ENCODE assay signal across 17 cellular contexts in the genomic region with DNA sequence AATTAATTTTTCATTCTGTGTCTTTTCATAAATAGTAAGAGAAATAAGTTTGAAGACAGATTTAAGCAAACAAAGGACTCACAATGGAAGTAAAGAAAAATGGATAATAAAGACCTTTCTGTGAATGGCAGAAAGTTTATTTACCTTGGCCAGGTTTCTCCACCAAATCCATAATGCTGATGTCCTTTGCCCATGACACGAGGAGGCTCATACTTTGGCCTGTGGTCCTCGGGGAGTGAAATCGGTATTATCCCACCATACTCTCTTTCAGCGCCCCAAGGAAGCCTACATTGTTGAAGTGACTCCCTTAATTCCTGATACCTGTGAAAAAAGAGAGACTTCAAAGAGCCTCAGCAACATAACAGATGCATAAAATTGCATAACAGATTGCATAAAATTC. TPM values are rescaled to one million over a fixed set of nuclear protein-coding genes. Genes with fewer than 3 reads are reported as not detected.
A peak's percentile ranks its signal among the peaks of the same experiment; 100 is the strongest.
DNase-seq lines count a peak whose midpoint lies in the region; ATAC-seq and TF ChIP-seq lines count a peak whose summit lies in the region.
"Had no signal": no experiment of that assay in that cellular context is flagged by ENCODE, and none has a peak within 500 bp of the region (broad histone marks: within the 10 kb centered on the region; RNA-seq: fewer than 3 reads in every experiment).

No MANE protein-coding gene starts in this region.

- intact Hi-C loops in Calu3 (cut with micrococcal nuclease; ENCODE audit: unreplicated experiment): loop anchor here (10.0 kb wide), 2 partner anchors 47 to 217 kb away; no protein-coding TSS in a partner anchor

- H3K4me3 Mint-ChIP-seq in Calu3 (ENCODE audit: low read depth, unreplicated experiment): no peak overlapping the region
- H3K4me3 Mint-ChIP-seq in stimulated activated memory B cell treated with anti-CD40 and anti-IgM and Interleukin-4, amounts not matched to agents 10 μg/mL and 1 μg/mL and 100 μg/mL, for 72 hours: no peak overlapping the region
- H3K4me3 Mint-ChIP-seq: B cell; CD4-positive, CD25-positive, alpha-beta regulatory T cell; CD8-positive, alpha-beta T cell; GM23338; H9 had no signal

- no peaks in the 10 kb centered on the region for H3K36me3 Mint-ChIP-seq in Calu3 (ENCODE audit: insufficient read depth, unreplicated experiment)
- peaks cover 29% of the 10 kb centered on the region for H3K36me3 Mint-ChIP-seq in stimulated activated memory B cell treated with anti-CD40 and anti-IgM and Interleukin-4, amounts not matched to agents 10 μg/mL and 1 μg/mL and 100 μg/mL, for 72 hours

- no peak for TF ChIP-seq CTCF in Calu3 (IDR thresholded peaks at IDR 0.05; ENCODE audit: unreplicated experiment)

- H3K27me3 Mint-ChIP-seq in Calu3 (ENCODE audit: unreplicated experiment): no peaks in the 10 kb centered on the region
- no peaks in the 10 kb centered on the region for H3K27me3 Mint-ChIP-seq in stimulated activated memory B cell treated with anti-CD40 and anti-IgM and Interleukin-4, amounts not matched to agents 10 μg/mL and 1 μg/mL and 100 μg/mL, for 72 hours
- H3K27me3 Mint-ChIP-seq: B cell; CD4-positive, CD25-positive, alpha-beta regulatory T cell had no signal

- BruUV-seq in Calu3 (replicated peaks; lab: Mats Ljungman, UMichigan): no TSS peak

- peaks cover 39% of the 10 kb centered on the region for H3K4me1 Mint-ChIP-seq in Calu3 (ENCODE audit: low read depth, unreplicated experiment)
- H3K4me1 Mint-ChIP-seq in stimulated activated memory B cell treated with anti-CD40 and anti-IgM and Interleukin-4, amounts not matched to agents 10 μg/mL and 1 μg/mL and 100 μg/mL, for 72 hours: no peaks in the 10 kb centered on the region
- H3K4me1 Mint-ChIP-seq: B cell had no signal

- no peaks in the 10 kb centered on the region for H3K9me3 Mint-ChIP-seq in Calu3 (ENCODE audit: low read depth, unreplicated experiment)
- H3K9me3 Mint-ChIP-seq in stimulated activated memory B cell treated with anti-CD40 and anti-IgM and Interleukin-4, amounts not matched to agents 10 μg/mL and 1 μg/mL and 100 μg/mL, for 72 hours: no peaks in the 10 kb centered on the region
- H3K9me3 Mint-ChIP-seq: CD4-positive, CD25-positive, alpha-beta regulatory T cell had no signal

- CTCF ChIA-PET in Calu3 (lab: Charles Lee): no interaction called here

- DNase-seq in NCI-H1105 treated with DMSO at 0.1 percent for 48 hours (lab: John Stamatoyannopoulos, UW) (peak; percentile 39), NCI-H1105 (lab: John Stamatoyannopoulos, UW) (no peak), Calu3 (peak; percentile 22), left lobe of liver (ENCODE audit: low spot score) (no peak), NCI-H1048 (lab: John Stamatoyannopoulos, UW) (no peak)
- DNase-seq: Caco-2; CD4-positive, CD25-positive, alpha-beta regulatory T cell; CD8-positive, alpha-beta T cell; DMS 273 treated with DMSO at 0.1 percent for 48 hours; DMS79; EL; GF-D8; H9 had no signal

- H3K27ac Mint-ChIP-seq in Calu3 (ENCODE audit: unreplicated experiment): no peak overlapping the region
- no peak overlapping the region for H3K27ac Mint-ChIP-seq in stimulated activated memory B cell treated with anti-CD40 and anti-IgM and Interleukin-4, amounts not matched to agents 10 μg/mL and 1 μg/mL and 100 μg/mL, for 72 hours
- H3K27ac Mint-ChIP-seq: B cell; CD4-positive, CD25-positive, alpha-beta regulatory T cell; CD8-positive, alpha-beta T cell; GM23338; H9 had no signal

- peak; percentile 38 for ATAC-seq in left lobe of liver
- no peak for ATAC-seq in stimulated activated memory B cell treated with anti-CD40 and anti-IgM and Interleukin-4, amounts not matched to agents 10 μg/mL and 1 μg/mL and 100 μg/mL, for 72 hours
- ATAC-seq: CD8-positive, alpha-beta T cell; GM23338; HCT116 had no signal

RNA-seq across cellular contexts. Expression of a gene that starts 43.1 kb away (rescaled TPM):
- total RNA-seq in Calu3 (2022) (258 and 276 TPM in 2 replicates), left lobe of liver (46.6 TPM)

Comparison
In these comparisons a context has a peak if more than half of its experiments do, and no peak if none do; other contexts are left out.
1. DNase-seq: peak in NCI-H1105 treated with DMSO at 0.1 percent for 48 hours (single experiment) and Calu3 (single experiment); none in NCI-H1105 (single experiment), left lobe of liver (single experiment) and NCI-H1048 (single experiment).